In genomic region chr11:60844870-60845221, GRCh38 we compare ENCODE assay signal across 1 cellular context.
TF ChIP-seq lines count a peak whose summit lies in the region.

No MANE protein-coding gene starts in this region.

TF ChIP-seq in HepG2, 621 proteins besides CTCF, POLR2A, EP300 and RAD21 (continued from another document and continues in another):
- TF ChIP-seq REST (IDR thresholded peaks at IDR 0.05; ENCODE audit: borderline replicate concordance in 1 of 2, low read depth in 1 of 2, low read length in 2 of 2) (no peak), ZNF101 (CRISPR knock-in tag; IDR thresholded peaks at IDR 0.05; ENCODE audit: borderline replicate concordance, low read depth) (no peak), PAX8 (CRISPR knock-in tag; IDR thresholded peaks at IDR 0.05; ENCODE audit: borderline replicate concordance) (no peak), TBX2 (CRISPR knock-in tag; IDR thresholded peaks at IDR 0.05; ENCODE audit: borderline replicate concordance) (peak; percentile 95), RERE (CRISPR knock-in tag; IDR thresholded peaks at IDR 0.05; ENCODE audit: low read depth) (peak; percentile 84), HHEX (CRISPR knock-in tag; IDR thresholded peaks at IDR 0.05) (peak; percentile 70), SIX4 (CRISPR knock-in tag; IDR thresholded peaks at IDR 0.05) (peak; percentile 78; the same call in 1 of the 2 replicates), TFE3 (CRISPR knock-in tag; IDR thresholded peaks at IDR 0.05) (peak; percentile 68; the same call in 1 of the 2 replicates), ARID5B (CRISPR knock-in tag; IDR thresholded peaks at IDR 0.05) (peak; percentile 94), GABPA (IDR thresholded peaks at IDR 0.05; ENCODE audit: low read depth, low read length) (no peak), GABPA (CRISPR knock-in tag; IDR thresholded peaks at IDR 0.05; ENCODE audit: low read depth) (0 out of 2 replicates have a peak, but pooled peaks have one; percentile 9), ZKSCAN5 (CRISPR knock-in tag; IDR thresholded peaks at IDR 0.05) (no peak), NFIC (IDR thresholded peaks at IDR 0.05; ENCODE audit: low read length) (peak; percentile 65; the same call in 1 of the 2 replicates), NCOA2 (CRISPR knock-in tag; IDR thresholded peaks at IDR 0.05) (peak; percentile 93), GATA4 (IDR thresholded peaks at IDR 0.05; ENCODE audit: borderline replicate concordance, low read depth) (peak; percentile 92), ARHGAP35 (CRISPR knock-in tag; IDR thresholded peaks at IDR 0.05; ENCODE audit: borderline replicate concordance) (no peak), MAFK (conservative IDR thresholded peaks at IDR 0.05 in 1 of 2, IDR thresholded peaks at IDR 0.05 in 1 of 2; ENCODE audit: low read length in 2 of 2) (no peak), THAP11 (CRISPR knock-in tag; IDR thresholded peaks at IDR 0.05) (peak; percentile 52), PHF5A (CRISPR knock-in tag; IDR thresholded peaks at IDR 0.05; ENCODE audit: low read depth, unreplicated experiment) (peak; percentile 53), PATZ1 (CRISPR knock-in tag; IDR thresholded peaks at IDR 0.05) (peak; percentile 87), NR2F2 (IDR thresholded peaks at IDR 0.05; ENCODE audit: borderline replicate concordance, low read depth) (peak; percentile 80; the same call in 1 of the 2 replicates), SYNCRIP (IDR thresholded peaks at IDR 0.05; ENCODE audit: insufficient read depth, low read depth, low read length) (no peak), ZBTB39 (CRISPR knock-in tag; IDR thresholded peaks at IDR 0.05) (0 out of 2 replicates have a peak, but pooled peaks have one; percentile 56), ATF2 (CRISPR knock-in tag; IDR thresholded peaks at IDR 0.05) (peak; percentile 55), SOX5 (CRISPR knock-in tag; IDR thresholded peaks at IDR 0.05; ENCODE audit: borderline replicate concordance) (peak; percentile 97), GATAD2A (CRISPR knock-in tag; IDR thresholded peaks at IDR 0.05) (peak; percentile 83; the same call in 1 of the 2 replicates), FOXP1 (IDR thresholded peaks at IDR 0.05) (peak; percentile 63; the same call in 1 of the 2 replicates), FOXP1 (CRISPR knock-in tag; IDR thresholded peaks at IDR 0.05) (peak; percentile 92), ZNF746 (CRISPR knock-in tag; IDR thresholded peaks at IDR 0.05) (peak; percentile 78; the same call in 1 of the 2 replicates), MTF1 (CRISPR knock-in tag; IDR thresholded peaks at IDR 0.05) (no peak), ZNF598 (CRISPR knock-in tag; IDR thresholded peaks at IDR 0.05; ENCODE audit: borderline replicate concordance) (no peak), SIN3A (IDR thresholded peaks at IDR 0.05; ENCODE audit: borderline replicate concordance, low read depth, low read length) (0 out of 2 replicates have a peak, but pooled peaks have one; percentile 52), MYPOP (CRISPR knock-in tag; IDR thresholded peaks at IDR 0.05) (peak; percentile 39; the same call in 1 of the 2 replicates), ZSCAN25 (CRISPR knock-in tag; IDR thresholded peaks at IDR 0.05) (no peak), NR2F1 (CRISPR knock-in tag; IDR thresholded peaks at IDR 0.05) (peak in 1 of 2 experiments; percentile 41; a peak in 1 of 4 replicates), TCF7L2 (IDR thresholded peaks at IDR 0.05; ENCODE audit: low read depth, low read length) (peak; percentile 50; the same call in 1 of the 2 replicates), GFI1 (CRISPR knock-in tag; IDR thresholded peaks at IDR 0.05; ENCODE audit: borderline replicate concordance) (peak; percentile 59; the same call in 1 of the 2 replicates)
